ENCODE assay signal across 1 cellular context in the genomic region with DNA sequence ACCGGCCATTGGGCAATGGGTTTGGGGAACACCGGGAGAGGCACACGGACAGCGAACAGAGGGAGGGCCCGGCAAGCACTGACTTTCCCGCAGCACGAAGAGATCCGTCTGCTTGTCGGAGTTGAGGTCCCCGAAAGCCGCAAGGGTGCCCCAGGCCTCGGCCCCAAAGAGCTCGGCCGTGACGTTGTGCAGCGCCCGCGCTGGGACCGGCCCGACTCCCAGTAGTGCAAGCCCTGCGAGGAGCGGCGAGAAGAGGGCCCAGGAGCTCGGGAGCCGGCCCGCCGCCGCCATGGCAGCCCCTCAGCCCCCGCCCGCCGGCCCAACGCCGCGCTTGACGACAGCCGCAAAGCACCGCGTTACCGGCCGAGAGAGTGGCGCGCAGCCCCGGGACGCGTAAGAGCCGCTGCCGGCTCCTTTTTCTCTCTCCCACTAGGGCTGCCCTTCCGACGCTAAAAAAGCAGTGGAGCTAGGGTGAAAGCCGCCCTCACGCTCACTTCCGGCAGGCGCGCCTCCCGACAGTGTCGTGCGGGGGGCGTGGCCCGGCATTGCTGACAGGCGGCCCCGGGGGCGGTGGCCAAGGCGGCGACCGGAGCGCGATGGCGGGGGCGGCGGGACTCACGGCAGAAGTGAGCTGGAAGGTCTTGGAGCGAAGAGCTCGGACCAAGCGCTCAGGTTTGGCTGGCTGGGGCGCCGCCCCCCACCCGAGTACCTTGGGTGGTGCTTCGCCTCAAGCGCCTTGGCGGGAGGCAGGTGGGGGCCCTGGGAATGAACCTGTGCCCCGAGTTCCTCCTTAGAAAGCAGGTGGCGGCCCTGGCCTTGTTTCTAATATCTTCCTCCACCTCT.
A peak's percentile ranks its signal among the peaks of the same experiment; 100 is the strongest.
TF ChIP-seq lines count a peak whose summit lies in the region.

TSS of gene ITFG1 (minus strand) at position 309 of the 843 bp plus-strand sequence. CDS start at position 291, 18 bp downstream.
TSS of gene PHKB (plus strand) at position 577 of the 843 bp plus-strand sequence. CDS start at position 597, 20 bp downstream.

TF ChIP-seq in HepG2, 621 proteins besides CTCF, POLR2A, EP300 and RAD21 (continued from another document and continues in another):
- TF ChIP-seq RARA (CRISPR knock-in tag; IDR thresholded peaks at IDR 0.05), result peak; percentile 16
- TF ChIP-seq TCF7 (IDR thresholded peaks at IDR 0.05; ENCODE audit: low read depth), result no peak
- no peak for TF ChIP-seq NFYB (CRISPR knock-in tag; IDR thresholded peaks at IDR 0.05)
- no peak; the same call in 1 of the 2 replicates for TF ChIP-seq CBX5 (CRISPR knock-in tag; IDR thresholded peaks at IDR 0.05; ENCODE audit: borderline replicate concordance)
- TF ChIP-seq MATR3 (CRISPR knock-in tag; IDR thresholded peaks at IDR 0.05), result no peak
- TF ChIP-seq, protein P1, sequence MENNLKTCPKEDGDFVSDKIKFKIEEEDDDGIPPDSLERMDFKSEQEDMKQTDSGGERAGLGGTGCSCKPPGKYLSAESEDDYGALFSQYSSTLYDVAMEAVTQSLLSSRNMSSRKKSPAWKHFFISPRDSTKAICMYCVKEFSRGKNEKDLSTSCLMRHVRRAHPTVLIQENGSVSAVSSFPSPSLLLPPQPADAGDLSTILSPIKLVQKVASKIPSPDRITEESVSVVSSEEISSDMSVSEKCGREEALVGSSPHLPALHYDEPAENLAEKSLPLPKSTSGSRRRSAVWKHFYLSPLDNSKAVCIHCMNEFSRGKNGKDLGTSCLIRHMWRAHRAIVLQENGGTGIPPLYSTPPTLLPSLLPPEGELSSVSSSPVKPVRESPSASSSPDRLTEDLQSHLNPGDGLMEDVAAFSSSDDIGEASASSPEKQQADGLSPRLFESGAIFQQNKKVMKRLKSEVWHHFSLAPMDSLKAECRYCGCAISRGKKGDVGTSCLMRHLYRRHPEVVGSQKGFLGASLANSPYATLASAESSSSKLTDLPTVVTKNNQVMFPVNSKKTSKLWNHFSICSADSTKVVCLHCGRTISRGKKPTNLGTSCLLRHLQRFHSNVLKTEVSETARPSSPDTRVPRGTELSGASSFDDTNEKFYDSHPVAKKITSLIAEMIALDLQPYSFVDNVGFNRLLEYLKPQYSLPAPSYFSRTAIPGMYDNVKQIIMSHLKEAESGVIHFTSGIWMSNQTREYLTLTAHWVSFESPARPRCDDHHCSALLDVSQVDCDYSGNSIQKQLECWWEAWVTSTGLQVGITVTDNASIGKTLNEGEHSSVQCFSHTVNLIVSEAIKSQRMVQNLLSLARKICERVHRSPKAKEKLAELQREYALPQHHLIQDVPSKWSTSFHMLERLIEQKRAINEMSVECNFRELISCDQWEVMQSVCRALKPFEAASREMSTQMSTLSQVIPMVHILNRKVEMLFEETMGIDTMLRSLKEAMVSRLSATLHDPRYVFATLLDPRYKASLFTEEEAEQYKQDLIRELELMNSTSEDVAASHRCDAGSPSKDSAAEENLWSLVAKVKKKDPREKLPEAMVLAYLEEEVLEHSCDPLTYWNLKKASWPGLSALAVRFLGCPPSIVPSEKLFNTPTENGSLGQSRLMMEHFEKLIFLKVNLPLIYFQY (CRISPR knock-in tag; IDR thresholded peaks at IDR 0.05; ENCODE audit: borderline replicate concordance), result peak; percentile 41
- peak; percentile 85; the same call in 1 of the 2 replicates for TF ChIP-seq NAIF1 (CRISPR knock-in tag; IDR thresholded peaks at IDR 0.05; ENCODE audit: borderline replicate concordance)
- peak; percentile 81; the same call in 1 of the 2 replicates for TF ChIP-seq FOXC1 (CRISPR knock-in tag; IDR thresholded peaks at IDR 0.05; ENCODE audit: borderline replicate concordance)
- TF ChIP-seq, protein P2, sequence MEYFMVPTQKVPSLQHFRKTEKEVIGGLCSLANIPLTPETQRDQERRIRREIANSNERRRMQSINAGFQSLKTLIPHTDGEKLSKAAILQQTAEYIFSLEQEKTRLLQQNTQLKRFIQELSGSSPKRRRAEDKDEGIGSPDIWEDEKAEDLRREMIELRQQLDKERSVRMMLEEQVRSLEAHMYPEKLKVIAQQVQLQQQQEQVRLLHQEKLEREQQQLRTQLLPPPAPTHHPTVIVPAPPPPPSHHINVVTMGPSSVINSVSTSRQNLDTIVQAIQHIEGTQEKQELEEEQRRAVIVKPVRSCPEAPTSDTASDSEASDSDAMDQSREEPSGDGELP (IDR thresholded peaks at IDR 0.05; ENCODE audit: borderline replicate concordance, low read depth), result peak; percentile 57; the same call in 1 of the 2 replicates
- peak; percentile 21; the same call in 1 of the 2 replicates for TF ChIP-seq ZBTB42 (CRISPR knock-in tag; IDR thresholded peaks at IDR 0.05)
- TF ChIP-seq HNF4G (IDR thresholded peaks at IDR 0.05; ENCODE audit: borderline replicate concordance, low read depth, low read length), result no peak
- no peak for TF ChIP-seq HNF4G (CRISPR knock-in tag; IDR thresholded peaks at IDR 0.05; ENCODE audit: borderline replicate concordance, low read depth)
- TF ChIP-seq ZNF296 (CRISPR knock-in tag; conservative IDR thresholded peaks at IDR 0.05), result no peak
- 0 out of 2 replicates have a peak, but pooled peaks have one; percentile 13 for TF ChIP-seq FOXM1 (CRISPR knock-in tag; IDR thresholded peaks at IDR 0.05)
- peak; percentile 87 for TF ChIP-seq MXD4 (CRISPR knock-in tag; IDR thresholded peaks at IDR 0.05)
- TF ChIP-seq KLF15 (CRISPR knock-in tag; IDR thresholded peaks at IDR 0.05; ENCODE audit: borderline replicate concordance), result peak; percentile 87
- TF ChIP-seq U2AF2 (IDR thresholded peaks at IDR 0.05; ENCODE audit: low read depth, low read length), result no peak
- TF ChIP-seq ZNF354B (CRISPR knock-in tag; IDR thresholded peaks at IDR 0.05), result no peak
- peak; percentile 73 for TF ChIP-seq ZFP37 (CRISPR knock-in tag; IDR thresholded peaks at IDR 0.05; ENCODE audit: borderline replicate concordance)
- TF ChIP-seq, protein P3, sequence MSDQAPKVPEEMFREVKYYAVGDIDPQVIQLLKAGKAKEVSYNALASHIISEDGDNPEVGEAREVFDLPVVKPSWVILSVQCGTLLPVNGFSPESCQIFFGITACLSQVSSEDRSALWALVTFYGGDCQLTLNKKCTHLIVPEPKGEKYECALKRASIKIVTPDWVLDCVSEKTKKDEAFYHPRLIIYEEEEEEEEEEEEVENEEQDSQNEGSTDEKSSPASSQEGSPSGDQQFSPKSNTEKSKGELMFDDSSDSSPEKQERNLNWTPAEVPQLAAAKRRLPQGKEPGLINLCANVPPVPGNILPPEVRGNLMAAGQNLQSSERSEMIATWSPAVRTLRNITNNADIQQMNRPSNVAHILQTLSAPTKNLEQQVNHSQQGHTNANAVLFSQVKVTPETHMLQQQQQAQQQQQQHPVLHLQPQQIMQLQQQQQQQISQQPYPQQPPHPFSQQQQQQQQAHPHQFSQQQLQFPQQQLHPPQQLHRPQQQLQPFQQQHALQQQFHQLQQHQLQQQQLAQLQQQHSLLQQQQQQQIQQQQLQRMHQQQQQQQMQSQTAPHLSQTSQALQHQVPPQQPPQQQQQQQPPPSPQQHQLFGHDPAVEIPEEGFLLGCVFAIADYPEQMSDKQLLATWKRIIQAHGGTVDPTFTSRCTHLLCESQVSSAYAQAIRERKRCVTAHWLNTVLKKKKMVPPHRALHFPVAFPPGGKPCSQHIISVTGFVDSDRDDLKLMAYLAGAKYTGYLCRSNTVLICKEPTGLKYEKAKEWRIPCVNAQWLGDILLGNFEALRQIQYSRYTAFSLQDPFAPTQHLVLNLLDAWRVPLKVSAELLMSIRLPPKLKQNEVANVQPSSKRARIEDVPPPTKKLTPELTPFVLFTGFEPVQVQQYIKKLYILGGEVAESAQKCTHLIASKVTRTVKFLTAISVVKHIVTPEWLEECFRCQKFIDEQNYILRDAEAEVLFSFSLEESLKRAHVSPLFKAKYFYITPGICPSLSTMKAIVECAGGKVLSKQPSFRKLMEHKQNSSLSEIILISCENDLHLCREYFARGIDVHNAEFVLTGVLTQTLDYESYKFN (CRISPR knock-in tag; conservative IDR thresholded peaks at IDR 0.05), result peak; percentile 35; the same call in 1 of the 2 replicates
- peak; percentile 45; the same call in 1 of the 2 replicates for TF ChIP-seq MEF2D (CRISPR knock-in tag; IDR thresholded peaks at IDR 0.05)
- peak; percentile 84; the same call in 1 of the 2 replicates for TF ChIP-seq ZNF556 (CRISPR knock-in tag; IDR thresholded peaks at IDR 0.05; ENCODE audit: borderline replicate concordance)
- peak; percentile 83 for TF ChIP-seq ZNF543 (CRISPR knock-in tag; IDR thresholded peaks at IDR 0.05)
- no peak for TF ChIP-seq ZNF432 (CRISPR knock-in tag; IDR thresholded peaks at IDR 0.05; ENCODE audit: borderline replicate concordance)
- TF ChIP-seq ZNF615 (CRISPR knock-in tag; IDR thresholded peaks at IDR 0.05; ENCODE audit: borderline replicate concordance), result 0 out of 2 replicates have a peak, but pooled peaks have one; percentile 20
- no peak for TF ChIP-seq MTA3 (CRISPR knock-in tag; IDR thresholded peaks at IDR 0.05)
- no peak for TF ChIP-seq TFE3 (CRISPR knock-in tag; IDR thresholded peaks at IDR 0.05)
- no peak; the same call in 1 of the 2 replicates for TF ChIP-seq PITX1 (CRISPR knock-in tag; IDR thresholded peaks at IDR 0.05)
- TF ChIP-seq, protein P4, sequence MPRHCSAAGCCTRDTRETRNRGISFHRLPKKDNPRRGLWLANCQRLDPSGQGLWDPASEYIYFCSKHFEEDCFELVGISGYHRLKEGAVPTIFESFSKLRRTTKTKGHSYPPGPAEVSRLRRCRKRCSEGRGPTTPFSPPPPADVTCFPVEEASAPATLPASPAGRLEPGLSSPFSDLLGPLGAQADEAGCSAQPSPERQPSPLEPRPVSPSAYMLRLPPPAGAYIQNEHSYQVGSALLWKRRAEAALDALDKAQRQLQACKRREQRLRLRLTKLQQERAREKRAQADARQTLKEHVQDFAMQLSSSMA (CRISPR knock-in tag; IDR thresholded peaks at IDR 0.05), result peak; percentile 6; the same call in 1 of the 2 replicates
- no peak for TF ChIP-seq TEAD3 (CRISPR knock-in tag; optimal IDR thresholded peaks at IDR 0.05; ENCODE audit: borderline replicate concordance)
- TF ChIP-seq, protein P5, sequence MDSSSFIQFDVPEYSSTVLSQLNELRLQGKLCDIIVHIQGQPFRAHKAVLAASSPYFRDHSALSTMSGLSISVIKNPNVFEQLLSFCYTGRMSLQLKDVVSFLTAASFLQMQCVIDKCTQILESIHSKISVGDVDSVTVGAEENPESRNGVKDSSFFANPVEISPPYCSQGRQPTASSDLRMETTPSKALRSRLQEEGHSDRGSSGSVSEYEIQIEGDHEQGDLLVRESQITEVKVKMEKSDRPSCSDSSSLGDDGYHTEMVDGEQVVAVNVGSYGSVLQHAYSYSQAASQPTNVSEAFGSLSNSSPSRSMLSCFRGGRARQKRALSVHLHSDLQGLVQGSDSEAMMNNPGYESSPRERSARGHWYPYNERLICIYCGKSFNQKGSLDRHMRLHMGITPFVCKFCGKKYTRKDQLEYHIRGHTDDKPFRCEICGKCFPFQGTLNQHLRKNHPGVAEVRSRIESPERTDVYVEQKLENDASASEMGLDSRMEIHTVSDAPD (CRISPR knock-in tag; IDR thresholded peaks at IDR 0.05), result no peak
- TF ChIP-seq KLF12 (CRISPR knock-in tag; IDR thresholded peaks at IDR 0.05; ENCODE audit: borderline replicate concordance), result peak; percentile 93
- 0 out of 2 replicates have a peak, but pooled peaks have one; percentile 41 for TF ChIP-seq ZNF619 (CRISPR knock-in tag; IDR thresholded peaks at IDR 0.05)
- TF ChIP-seq ZNF317 (CRISPR knock-in tag; IDR thresholded peaks at IDR 0.05), result no peak
- peak; percentile 93 for TF ChIP-seq KLF6 (CRISPR knock-in tag; IDR thresholded peaks at IDR 0.05)
- peak; percentile 93; the same call in 1 of the 2 replicates for TF ChIP-seq ZNF30 (CRISPR knock-in tag; IDR thresholded peaks at IDR 0.05)
- peak; percentile 53; the same call in 1 of the 2 replicates for TF ChIP-seq ZNF12 (CRISPR knock-in tag; IDR thresholded peaks at IDR 0.05)
- TF ChIP-seq CCDC6 (CRISPR knock-in tag; IDR thresholded peaks at IDR 0.05), result peak; percentile 88
- 0 out of 2 replicates have a peak, but pooled peaks have one; percentile 67 for TF ChIP-seq ZNF816 (CRISPR knock-in tag; IDR thresholded peaks at IDR 0.05; ENCODE audit: borderline replicate concordance)
- TF ChIP-seq ZNF562 (CRISPR knock-in tag; IDR thresholded peaks at IDR 0.05; ENCODE audit: borderline replicate concordance), result no peak
